ENCODE assay signal across 11 cellular contexts in the genomic region with DNA sequence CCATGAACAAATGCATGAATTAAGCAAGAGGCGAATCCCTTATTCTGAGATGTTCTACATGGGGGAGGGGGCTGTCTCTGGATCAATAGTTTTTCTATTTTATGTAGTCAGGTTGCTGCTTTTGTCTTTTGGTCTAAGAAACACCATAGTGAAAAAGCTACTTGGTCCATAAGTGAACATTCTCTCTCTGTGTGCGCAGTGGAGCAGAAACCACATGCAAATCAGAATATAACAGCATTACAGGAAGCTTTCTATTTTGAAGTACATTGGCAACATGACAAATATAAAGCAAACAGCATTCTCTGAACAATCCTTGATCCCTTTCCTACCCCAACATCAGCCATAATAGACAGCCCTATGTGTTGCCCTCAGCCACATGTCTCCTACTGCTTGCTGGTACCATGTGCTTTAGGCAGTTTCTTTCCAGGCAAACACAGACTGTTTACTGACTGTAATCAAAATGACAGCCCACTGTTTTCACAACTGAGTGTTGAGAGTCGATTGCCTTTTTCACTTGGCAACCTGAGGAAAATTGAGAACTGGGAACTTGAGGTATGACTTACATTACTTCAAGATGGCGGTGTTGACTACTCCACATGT. TPM values are rescaled to one million over a fixed set of nuclear protein-coding genes. Genes with fewer than 3 reads are reported as not detected.
DNase-seq lines count a peak whose midpoint lies in the region; ATAC-seq and TF ChIP-seq lines count a peak whose summit lies in the region.
"Had no signal": no experiment of that assay in that cellular context is flagged by ENCODE, and none has a peak within 500 bp of the region (broad histone marks: within the 10 kb centered on the region; RNA-seq: fewer than 3 reads in every experiment).

No MANE protein-coding gene starts in this region.

- no peaks in the 10 kb centered on the region for H3K9me3 ChIP-seq in suprapubic skin
- H3K9me3 ChIP-seq: ovary had no signal

- TF ChIP-seq POLR2A in GM18505 (IDR thresholded peaks at IDR 0.05; ENCODE audit: borderline replicate concordance, extremely low read depth, insufficient read depth, insufficient read length), result no peak
- no peak for TF ChIP-seq POLR2A in suprapubic skin (IDR thresholded peaks at IDR 0.05)

- ATAC-seq in GM18505 (IDR thresholded peaks at IDR 0.05; ENCODE audit: unreplicated experiment) (peak; percentile 97), GM21528 (IDR thresholded peaks at IDR 0.05; ENCODE audit: low FRiP score, unreplicated experiment) (peak; percentile 99), HG03280 (IDR thresholded peaks at IDR 0.05; ENCODE audit: unreplicated experiment) (peak; percentile 96)
- ATAC-seq: activated CD8-positive, alpha-beta memory T cell treated with anti-CD3 and anti-CD28 coated beads, Interleukin-2, amount 10 ng/mL, durations not matched to agents 7 days and 5 days had no signal

- no peaks in the 10 kb centered on the region for H3K36me3 ChIP-seq in suprapubic skin
- H3K36me3 ChIP-seq: ovary had no signal

- DNase-seq in NCI-H748 (lab: John Stamatoyannopoulos, UW; ENCODE audit: unreplicated experiment), result peak; percentile 92
- DNase-seq in suprapubic skin (ENCODE audit: low spot score in 2 of 2), result no peak
- no peak for DNase-seq in GF-D8 (lab: John Stamatoyannopoulos, UW)
- no peak for DNase-seq in hippocampal formation (lab: John Stamatoyannopoulos, UW)
- DNase-seq in NOMO-1 (lab: John Stamatoyannopoulos, UW; ENCODE audit: unreplicated experiment in 2 of 2), result no peak
- DNase-seq: activated CD8-positive, alpha-beta memory T cell treated with anti-CD3 and anti-CD28 coated beads, Interleukin-2, amount 10 ng/mL, durations not matched to agents 7 days and 5 days; cerebellar nuclear complex; ovary had no signal

- H3K27ac ChIP-seq in suprapubic skin, result no peak overlapping the region
- H3K27ac ChIP-seq: ovary had no signal

- no peak overlapping the region for H3K4me3 ChIP-seq in suprapubic skin
- H3K4me3 ChIP-seq: ovary had no signal

- no peaks in the 10 kb centered on the region for H3K27me3 ChIP-seq in suprapubic skin
- H3K27me3 ChIP-seq: ovary had no signal

- WGBS in suprapubic skin, result 88% methylated on average over 4 of the region's 4 CpGs

- H3K4me1 ChIP-seq in suprapubic skin, result no peaks in the 10 kb centered on the region

- TF ChIP-seq EP300 in suprapubic skin (IDR thresholded peaks at IDR 0.05), result no peak

- TF ChIP-seq CTCF in suprapubic skin (IDR thresholded peaks at IDR 0.05), result no peak

RNA-seq across cellular contexts. Expression of gene SCN3A, which starts 10.6 kb away (rescaled TPM):
- under 1 TPM; 0.17 to 0.97 (median 0.38) TPM for total RNA-seq in suprapubic skin

RNA-seq across cellular contexts. Expression of gene SCN2A, which starts 45.9 kb away (rescaled TPM):
- total RNA-seq in suprapubic skin, result 1 to 10 TPM in 1 of 4 donors, under 1 TPM in 3; 0.08 to 1.1 (median 0.20) TPM
